Comparison of ENCODE assay signal across 8 cellular contexts in genomic region chr13:46341112-46341711, GRCh38. TPM values are rescaled to one million over a fixed set of nuclear protein-coding genes. Genes with fewer than 3 reads are reported as not detected.
DNase-seq lines count a peak whose midpoint lies in the region; ATAC-seq and TF ChIP-seq lines count a peak whose summit lies in the region.

No MANE protein-coding gene starts in this region.

- H3K27ac Mint-ChIP-seq in glutamatergic neuron (ENCODE audit: unreplicated experiment), result no peak overlapping the region

- TF ChIP-seq POLR2A in erythroblast (IDR thresholded peaks at IDR 0.05; ENCODE audit: low read length), result no peak

- TF ChIP-seq CTCF in glutamatergic neuron (IDR thresholded peaks at IDR 0.05; ENCODE audit: partially characterized antibody, unreplicated experiment), result no peak

- peak; percentile 74 for ATAC-seq in HG03135 (IDR thresholded peaks at IDR 0.05; ENCODE audit: unreplicated experiment)

- no peaks in the 10 kb centered on the region for H3K27me3 Mint-ChIP-seq in glutamatergic neuron (ENCODE audit: unreplicated experiment)

- peaks cover 5% of the 10 kb centered on the region for H3K36me3 Mint-ChIP-seq in glutamatergic neuron (ENCODE audit: unreplicated experiment)

- no peaks in the 10 kb centered on the region for H3K9me3 Mint-ChIP-seq in glutamatergic neuron (ENCODE audit: unreplicated experiment)

- peak in 2 of 3 donors; percentile 20 to 38 for DNase-seq in stimulated activated CD4-positive, alpha-beta T cell treated with anti-CD3 and anti-CD28 coated beads, Interleukin-12 subunit alpha, Interleukin-12 subunit beta, amount 100 ng/mL, for 48 hours (ENCODE audit: low read depth in 2 of 3, low spot score in 1 of 3)
- DNase-seq in stimulated activated CD4-positive, alpha-beta T cell treated with anti-CD3 and anti-CD28 coated beads, Interleukin-12 subunit alpha, Interleukin-12 subunit beta, amount 100 ng/mL, for 4 hours, result no peak
- DNase-seq in activated CD4-positive, alpha-beta T cell treated with anti-CD3 and anti-CD28 coated beads, Interleukin-2, amount 50 U/mL, for 48 hours, result peak; percentile 29 to 46
- peak; percentile 29 for DNase-seq in myocyte (ENCODE audit: low read depth)
- DNase-seq in erythroblast (lab: John Stamatoyannopoulos, UW), result no peak
- DNase-seq in glutamatergic neuron, result no peak
- no peak for DNase-seq in activated CD8-positive, alpha-beta memory T cell treated with anti-CD3 and anti-CD28 coated beads, Interleukin-2, amount 50 U/mL, for 48 hours

- no peak overlapping the region for H3K4me3 Mint-ChIP-seq in glutamatergic neuron (ENCODE audit: unreplicated experiment)

- no peaks in the 10 kb centered on the region for H3K4me1 Mint-ChIP-seq in glutamatergic neuron (ENCODE audit: low read depth, unreplicated experiment)

RNA-seq across cellular contexts. Expression of gene RUBCNL, which starts 45.8 kb away (rescaled TPM):
- total RNA-seq in myocyte (0.26 and 1.9 TPM in 2 replicates), glutamatergic neuron (ENCODE audit: unreplicated experiment) (1.9 TPM)
- polyA plus RNA-seq in myocyte (2012), result 0.61 TPM

Comparison
In these comparisons a context has a peak if more than half of its experiments do, and no peak if none do; other contexts are left out.
1. DNase-seq: peak in stimulated activated CD4-positive, alpha-beta T cell treated with anti-CD3 and anti-CD28 coated beads, Interleukin-12 subunit alpha, Interleukin-12 subunit beta, amount 100 ng/mL, for 48 hours (2 of 3), activated CD4-positive, alpha-beta T cell treated with anti-CD3 and anti-CD28 coated beads, Interleukin-2, amount 50 U/mL, for 48 hours (2 of 2) and myocyte (single experiment); none in stimulated activated CD4-positive, alpha-beta T cell treated with anti-CD3 and anti-CD28 coated beads, Interleukin-12 subunit alpha, Interleukin-12 subunit beta, amount 100 ng/mL, for 4 hours (single experiment), erythroblast (0 of 2), glutamatergic neuron (single experiment) and activated CD8-positive, alpha-beta memory T cell treated with anti-CD3 and anti-CD28 coated beads, Interleukin-2, amount 50 U/mL, for 48 hours (single experiment).